Comparison of ENCODE assay signal across 1 cellular context in the genomic region with DNA sequence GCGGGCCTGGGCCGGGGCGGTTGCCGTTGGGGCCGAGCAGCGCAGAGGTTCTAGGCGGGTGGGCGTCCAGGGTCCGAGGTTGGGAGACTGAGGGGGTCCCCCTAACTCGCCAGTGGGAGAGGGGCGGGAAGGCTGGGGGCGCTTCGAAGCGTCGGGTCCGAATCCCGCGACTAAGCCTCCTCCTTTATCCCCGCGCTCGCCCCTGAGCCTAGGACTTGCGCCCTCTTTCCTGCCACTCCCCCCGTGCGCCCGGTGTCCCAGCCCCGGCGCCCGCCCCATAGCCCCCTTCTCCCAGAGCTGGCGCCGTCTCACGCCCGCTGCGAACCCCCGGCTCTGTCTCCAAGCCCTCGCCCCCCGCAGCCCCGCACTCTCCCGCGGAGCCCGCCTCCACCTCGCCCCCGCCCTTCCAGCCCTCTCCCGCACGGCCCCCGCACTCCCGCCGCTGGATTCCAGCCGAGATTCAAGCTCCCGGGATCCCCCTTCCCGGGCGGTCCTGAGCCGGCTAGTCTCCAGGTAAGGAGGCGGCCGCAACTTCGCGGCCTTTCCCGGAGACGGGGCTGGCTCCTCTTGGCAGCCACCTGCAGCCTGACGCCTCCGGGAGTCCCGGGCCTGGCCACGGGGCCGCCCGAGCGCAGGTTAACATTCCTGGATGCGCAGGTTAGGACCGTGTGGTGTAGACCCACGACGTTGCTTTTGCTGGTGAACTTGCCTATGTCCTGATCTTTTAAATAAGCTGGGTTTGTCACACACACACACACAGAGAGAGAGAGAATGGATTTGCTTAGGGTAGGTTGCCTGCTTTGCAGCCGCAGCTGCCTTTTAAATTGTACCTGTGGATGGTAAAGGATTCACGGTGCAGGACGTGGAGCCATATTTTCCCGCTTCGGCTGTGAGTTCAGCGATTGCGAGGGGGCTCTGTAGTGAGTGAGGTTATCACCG.
A peak's percentile ranks its signal among the peaks of the same experiment; 100 is the strongest.
TF ChIP-seq lines count a peak whose summit lies in the region.

No MANE protein-coding gene starts in this region.

TF ChIP-seq in K562, 482 proteins besides CTCF, POLR2A, EP300 and RAD21 (continued from another document and continues in another):
- TF ChIP-seq, protein P1, sequence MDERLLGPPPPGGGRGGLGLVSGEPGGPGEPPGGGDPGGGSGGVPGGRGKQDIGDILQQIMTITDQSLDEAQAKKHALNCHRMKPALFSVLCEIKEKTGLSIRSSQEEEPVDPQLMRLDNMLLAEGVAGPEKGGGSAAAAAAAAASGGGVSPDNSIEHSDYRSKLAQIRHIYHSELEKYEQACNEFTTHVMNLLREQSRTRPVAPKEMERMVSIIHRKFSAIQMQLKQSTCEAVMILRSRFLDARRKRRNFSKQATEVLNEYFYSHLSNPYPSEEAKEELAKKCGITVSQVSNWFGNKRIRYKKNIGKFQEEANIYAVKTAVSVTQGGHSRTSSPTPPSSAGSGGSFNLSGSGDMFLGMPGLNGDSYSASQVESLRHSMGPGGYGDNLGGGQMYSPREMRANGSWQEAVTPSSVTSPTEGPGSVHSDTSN (CRISPR knock-in tag; IDR thresholded peaks at IDR 0.05; ENCODE audit: low read depth), result no peak
- TF ChIP-seq, protein P1 (tag; conservative IDR thresholded peaks at IDR 0.05; ENCODE audit: low read depth), result no peak
- TF ChIP-seq, protein P2, sequence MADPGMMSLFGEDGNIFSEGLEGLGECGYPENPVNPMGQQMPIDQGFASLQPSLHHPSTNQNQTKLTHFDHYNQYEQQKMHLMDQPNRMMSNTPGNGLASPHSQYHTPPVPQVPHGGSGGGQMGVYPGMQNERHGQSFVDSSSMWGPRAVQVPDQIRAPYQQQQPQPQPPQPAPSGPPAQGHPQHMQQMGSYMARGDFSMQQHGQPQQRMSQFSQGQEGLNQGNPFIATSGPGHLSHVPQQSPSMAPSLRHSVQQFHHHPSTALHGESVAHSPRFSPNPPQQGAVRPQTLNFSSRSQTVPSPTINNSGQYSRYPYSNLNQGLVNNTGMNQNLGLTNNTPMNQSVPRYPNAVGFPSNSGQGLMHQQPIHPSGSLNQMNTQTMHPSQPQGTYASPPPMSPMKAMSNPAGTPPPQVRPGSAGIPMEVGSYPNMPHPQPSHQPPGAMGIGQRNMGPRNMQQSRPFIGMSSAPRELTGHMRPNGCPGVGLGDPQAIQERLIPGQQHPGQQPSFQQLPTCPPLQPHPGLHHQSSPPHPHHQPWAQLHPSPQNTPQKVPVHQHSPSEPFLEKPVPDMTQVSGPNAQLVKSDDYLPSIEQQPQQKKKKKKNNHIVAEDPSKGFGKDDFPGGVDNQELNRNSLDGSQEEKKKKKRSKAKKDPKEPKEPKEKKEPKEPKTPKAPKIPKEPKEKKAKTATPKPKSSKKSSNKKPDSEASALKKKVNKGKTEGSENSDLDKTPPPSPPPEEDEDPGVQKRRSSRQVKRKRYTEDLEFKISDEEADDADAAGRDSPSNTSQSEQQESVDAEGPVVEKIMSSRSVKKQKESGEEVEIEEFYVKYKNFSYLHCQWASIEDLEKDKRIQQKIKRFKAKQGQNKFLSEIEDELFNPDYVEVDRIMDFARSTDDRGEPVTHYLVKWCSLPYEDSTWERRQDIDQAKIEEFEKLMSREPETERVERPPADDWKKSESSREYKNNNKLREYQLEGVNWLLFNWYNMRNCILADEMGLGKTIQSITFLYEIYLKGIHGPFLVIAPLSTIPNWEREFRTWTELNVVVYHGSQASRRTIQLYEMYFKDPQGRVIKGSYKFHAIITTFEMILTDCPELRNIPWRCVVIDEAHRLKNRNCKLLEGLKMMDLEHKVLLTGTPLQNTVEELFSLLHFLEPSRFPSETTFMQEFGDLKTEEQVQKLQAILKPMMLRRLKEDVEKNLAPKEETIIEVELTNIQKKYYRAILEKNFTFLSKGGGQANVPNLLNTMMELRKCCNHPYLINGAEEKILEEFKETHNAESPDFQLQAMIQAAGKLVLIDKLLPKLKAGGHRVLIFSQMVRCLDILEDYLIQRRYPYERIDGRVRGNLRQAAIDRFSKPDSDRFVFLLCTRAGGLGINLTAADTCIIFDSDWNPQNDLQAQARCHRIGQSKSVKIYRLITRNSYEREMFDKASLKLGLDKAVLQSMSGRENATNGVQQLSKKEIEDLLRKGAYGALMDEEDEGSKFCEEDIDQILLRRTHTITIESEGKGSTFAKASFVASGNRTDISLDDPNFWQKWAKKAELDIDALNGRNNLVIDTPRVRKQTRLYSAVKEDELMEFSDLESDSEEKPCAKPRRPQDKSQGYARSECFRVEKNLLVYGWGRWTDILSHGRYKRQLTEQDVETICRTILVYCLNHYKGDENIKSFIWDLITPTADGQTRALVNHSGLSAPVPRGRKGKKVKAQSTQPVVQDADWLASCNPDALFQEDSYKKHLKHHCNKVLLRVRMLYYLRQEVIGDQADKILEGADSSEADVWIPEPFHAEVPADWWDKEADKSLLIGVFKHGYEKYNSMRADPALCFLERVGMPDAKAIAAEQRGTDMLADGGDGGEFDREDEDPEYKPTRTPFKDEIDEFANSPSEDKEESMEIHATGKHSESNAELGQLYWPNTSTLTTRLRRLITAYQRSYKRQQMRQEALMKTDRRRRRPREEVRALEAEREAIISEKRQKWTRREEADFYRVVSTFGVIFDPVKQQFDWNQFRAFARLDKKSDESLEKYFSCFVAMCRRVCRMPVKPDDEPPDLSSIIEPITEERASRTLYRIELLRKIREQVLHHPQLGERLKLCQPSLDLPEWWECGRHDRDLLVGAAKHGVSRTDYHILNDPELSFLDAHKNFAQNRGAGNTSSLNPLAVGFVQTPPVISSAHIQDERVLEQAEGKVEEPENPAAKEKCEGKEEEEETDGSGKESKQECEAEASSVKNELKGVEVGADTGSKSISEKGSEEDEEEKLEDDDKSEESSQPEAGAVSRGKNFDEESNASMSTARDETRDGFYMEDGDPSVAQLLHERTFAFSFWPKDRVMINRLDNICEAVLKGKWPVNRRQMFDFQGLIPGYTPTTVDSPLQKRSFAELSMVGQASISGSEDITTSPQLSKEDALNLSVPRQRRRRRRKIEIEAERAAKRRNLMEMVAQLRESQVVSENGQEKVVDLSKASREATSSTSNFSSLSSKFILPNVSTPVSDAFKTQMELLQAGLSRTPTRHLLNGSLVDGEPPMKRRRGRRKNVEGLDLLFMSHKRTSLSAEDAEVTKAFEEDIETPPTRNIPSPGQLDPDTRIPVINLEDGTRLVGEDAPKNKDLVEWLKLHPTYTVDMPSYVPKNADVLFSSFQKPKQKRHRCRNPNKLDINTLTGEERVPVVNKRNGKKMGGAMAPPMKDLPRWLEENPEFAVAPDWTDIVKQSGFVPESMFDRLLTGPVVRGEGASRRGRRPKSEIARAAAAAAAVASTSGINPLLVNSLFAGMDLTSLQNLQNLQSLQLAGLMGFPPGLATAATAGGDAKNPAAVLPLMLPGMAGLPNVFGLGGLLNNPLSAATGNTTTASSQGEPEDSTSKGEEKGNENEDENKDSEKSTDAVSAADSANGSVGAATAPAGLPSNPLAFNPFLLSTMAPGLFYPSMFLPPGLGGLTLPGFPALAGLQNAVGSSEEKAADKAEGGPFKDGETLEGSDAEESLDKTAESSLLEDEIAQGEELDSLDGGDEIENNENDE (IDR thresholded peaks at IDR 0.05; ENCODE audit: low read depth, low read length), result no peak
- TF ChIP-seq ERF (CRISPR knock-in tag; IDR thresholded peaks at IDR 0.05) (no peak), DIDO1 (tag; IDR thresholded peaks at IDR 0.05; ENCODE audit: low read depth) (no peak), CREB1 (IDR thresholded peaks at IDR 0.05) (no peak), CREB1 (CRISPR knock-in tag; IDR thresholded peaks at IDR 0.05) (0 out of 2 replicates have a peak, but pooled peaks have one; percentile 7), ZNF184 (CRISPR knock-in tag; IDR thresholded peaks at IDR 0.05) (no peak), KDM2B (CRISPR knock-in tag; IDR thresholded peaks at IDR 0.05) (peak; percentile 73; the same call in 1 of the 2 replicates), ZEB2 (IDR thresholded peaks at IDR 0.05) (0 out of 2 replicates have a peak, but pooled peaks have one; percentile 16), TCFL5 (CRISPR knock-in tag; conservative IDR thresholded peaks at IDR 0.05) (no peak), ZNF212 (CRISPR knock-in tag; IDR thresholded peaks at IDR 0.05) (no peak), NFRKB (IDR thresholded peaks at IDR 0.05; ENCODE audit: low read depth) (no peak), FIP1L1 (IDR thresholded peaks at IDR 0.05; ENCODE audit: low read depth, low read length, poor library complexity, severe bottlenecking) (no peak), ARHGAP35 (IDR thresholded peaks at IDR 0.05; ENCODE audit: partially characterized antibody) (no peak), EHMT2 (IDR thresholded peaks at IDR 0.05) (no peak), TBL1XR1 (IDR thresholded peaks at IDR 0.05; ENCODE audit: low read length in 2 of 2) (no peak)
- TF ChIP-seq, protein P3, sequence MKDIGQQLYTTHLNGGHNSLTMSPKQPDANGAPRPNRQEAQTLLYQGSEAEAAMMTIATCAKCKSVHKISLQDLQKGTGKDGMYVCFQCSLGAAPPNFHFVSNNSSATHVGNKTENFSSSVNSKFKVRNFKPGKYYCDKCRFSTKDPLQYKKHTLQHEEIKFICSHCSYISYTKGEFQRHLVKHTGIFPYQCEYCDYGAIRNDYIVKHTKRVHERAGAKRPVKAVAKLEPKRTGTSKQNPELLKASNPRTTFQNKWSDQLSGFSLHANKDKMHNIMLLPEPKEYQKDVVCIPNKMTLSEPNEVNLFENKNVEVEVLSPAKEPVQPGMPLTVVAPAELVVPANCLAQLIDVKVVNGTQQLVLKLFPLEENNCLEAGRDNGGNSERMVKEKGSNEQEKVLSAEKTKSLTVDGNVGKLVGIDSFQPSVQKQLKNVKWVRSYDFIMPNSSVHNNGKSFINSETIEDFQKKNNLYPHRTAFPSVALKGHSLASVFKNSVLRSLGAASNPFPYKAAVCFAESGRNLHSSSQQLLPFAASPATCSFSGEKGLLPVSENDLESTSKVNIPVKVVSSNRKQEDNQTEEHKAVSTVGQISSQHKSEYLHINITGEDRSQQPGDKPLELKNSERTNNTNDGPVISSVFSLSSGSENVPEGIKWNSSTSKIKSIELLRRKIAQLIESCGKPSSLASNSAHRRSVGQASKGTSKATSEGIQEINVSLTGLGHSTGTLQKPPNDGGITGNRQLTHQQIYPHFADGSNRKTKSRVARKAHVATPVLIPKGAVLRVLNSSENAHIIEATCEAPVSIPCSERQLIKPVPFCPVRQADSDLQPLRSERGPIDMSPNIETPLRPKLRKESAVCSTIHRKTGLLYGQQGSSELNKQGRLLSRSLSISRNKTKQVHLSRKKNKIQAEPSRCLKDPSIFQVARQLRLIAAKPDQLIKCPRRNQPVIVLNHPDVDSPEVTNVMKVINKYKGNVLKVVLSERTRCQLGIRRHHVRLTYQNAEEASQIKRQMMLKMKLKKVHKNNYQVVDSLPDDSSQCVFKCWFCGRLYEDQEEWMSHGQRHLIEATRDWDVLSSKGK (CRISPR knock-in tag; IDR thresholded peaks at IDR 0.05), result no peak
